19 cellular contexts compared by ENCODE assay signal in the genomic region with DNA sequence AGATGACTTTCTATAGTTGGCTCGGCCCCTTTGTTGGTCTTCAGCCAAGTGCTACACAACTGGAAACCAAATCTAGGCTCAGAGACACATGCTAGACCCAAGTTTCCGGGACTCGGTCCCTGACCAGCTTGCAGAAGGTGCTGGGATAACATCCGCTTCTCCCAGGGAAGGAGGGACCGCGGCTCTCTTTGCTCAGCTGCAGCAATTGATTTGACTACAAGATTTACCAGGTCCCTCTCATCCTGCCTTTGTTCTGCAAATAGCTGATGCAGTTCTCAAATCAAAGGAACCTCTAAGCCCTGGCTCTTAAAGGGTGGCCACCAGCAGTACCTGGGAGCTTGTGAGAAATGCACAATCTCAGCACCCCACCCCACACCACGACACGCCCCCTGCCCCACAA.
DNase-seq lines count a peak whose midpoint lies in the region; ATAC-seq and TF ChIP-seq lines count a peak whose summit lies in the region.
"Had no signal": no experiment of that assay in that cellular context is flagged by ENCODE, and none has a peak within 500 bp of the region (broad histone marks: within the 10 kb centered on the region; RNA-seq: fewer than 3 reads in every experiment).

No MANE protein-coding gene starts in this region.

- no peak overlapping the region for H2BK12ac ChIP-seq in H9 (ENCODE audit: insufficient read length, low read depth, low read length)

- peaks cover 3% of the 10 kb centered on the region for H3K36me3 Mint-ChIP-seq in CD4-positive, CD25-positive, alpha-beta regulatory T cell
- H3K36me3 Mint-ChIP-seq in H9 (ENCODE audit: insufficient read depth in 1 of 3, low read depth in 3 of 3) = peaks cover 0 to 4% (median 4%) of the 10 kb centered on the region in 3 experiments; a peak in 4 of 7 replicates
- H3K36me3 Mint-ChIP-seq: CD14-positive monocyte had no signal

- no peak overlapping the region for H2BK5ac ChIP-seq in H9 (ENCODE audit: insufficient read length, low read length)

- no peak overlapping the region for H4K91ac ChIP-seq in H9 (ENCODE audit: insufficient read length, low read depth, low read length)

- intact Hi-C loops in left lung (cut with DNase I) = no loop called here

- H4K8ac ChIP-seq in H9 (replicated peaks; ENCODE audit: insufficient read length, low read depth, low read length) = no peak overlapping the region

- no peak overlapping the region for H3K56ac ChIP-seq in H9 (ENCODE audit: insufficient read length, low read depth, low read length)

- H3K27ac ChIP-seq in CD4-positive, CD25-positive, alpha-beta regulatory T cell (ENCODE audit: insufficient read depth, low read length, poor library complexity, severe bottlenecking) = no peak overlapping the region
- H3K27ac ChIP-seq in H9 (ENCODE audit: insufficient read length, low read depth, low read length) = no peak overlapping the region
- H3K27ac ChIP-seq in iPS-18a (ENCODE audit: low read length) = no peak overlapping the region
- no peak overlapping the region for H3K27ac ChIP-seq in left lung

- H3K27ac Mint-ChIP-seq in CD4-positive, CD25-positive, alpha-beta regulatory T cell = peak overlapping the region in 2 of 3 donors; percentile 51 to 76
- peak overlapping the region in 1 of 3 experiments; percentile 81; a peak in 2 of 7 replicates for H3K27ac Mint-ChIP-seq in H9
- H3K27ac Mint-ChIP-seq: T-helper 17 cell had no signal

- WGBS in H9 (ENCODE audit: extremely low coverage, insufficient read length, low lambda C conversion rate) = no CpG with 5 or more reads among the region's 8 CpGs

- H3K4me1 Mint-ChIP-seq in CD4-positive, CD25-positive, alpha-beta regulatory T cell = peaks cover 5 to 57% (median 13%) of the 10 kb centered on the region in 4 donors
- peaks cover 51% of the 10 kb centered on the region in 2 experiments for H3K4me1 Mint-ChIP-seq in H9
- H3K4me1 Mint-ChIP-seq: CD14-positive monocyte, T-helper 17 cell had no signal

- no peak overlapping the region for H4K5ac ChIP-seq in H9 (ENCODE audit: insufficient read length, low read depth, low read length)

- H3K23ac ChIP-seq in H9 (ENCODE audit: insufficient read length, low read depth, low read length) = no peak overlapping the region

- H3K4me3 Mint-ChIP-seq in CD4-positive, CD25-positive, alpha-beta regulatory T cell = peak overlapping the region in 2 of 4 donors; percentile 5 to 61
- peak overlapping the region in 1 of 2 experiments; percentile 47; a peak in 2 of 5 replicates for H3K4me3 Mint-ChIP-seq in H9
- H3K4me3 Mint-ChIP-seq: CD14-positive monocyte, T-helper 17 cell had no signal

- DNase-seq in CD4-positive, CD25-positive, alpha-beta regulatory T cell = peak in 1 of 3 donors; percentile 26
- peak; percentile 63 for DNase-seq in H9
- peak; percentile 66 for DNase-seq in NCI-H774 (lab: John Stamatoyannopoulos, UW)
- DNase-seq in left lung = no peak
- DNase-seq: Calu3, DND-41, GF-D8, GOT3, MV-4-11, NCI-H1436 treated with DMSO at 0.1 percent for 48 hours, NCI-H2171, NCI-H524, SIG-M5, T-helper 17 cell had no signal

- peak; percentile 26; the same call in 2 of the 3 replicates for TF ChIP-seq CTCF in H9 (conservative IDR thresholded peaks at IDR 0.05)
- no peak for TF ChIP-seq CTCF in left lung (IDR thresholded peaks at IDR 0.05)

- H3K9ac ChIP-seq in H9 (ENCODE audit: extremely low read depth, insufficient read length, low read length) (no peak overlapping the region), iPS-18a (ENCODE audit: low read length) (no peak overlapping the region)

- H3K27me3 ChIP-seq in CD4-positive, CD25-positive, alpha-beta regulatory T cell (ENCODE audit: control insufficient read depth, insufficient read depth, low read length) = no peaks in the 10 kb centered on the region
- H3K27me3 ChIP-seq in H9 (ENCODE audit: insufficient read depth, low read length) (no peaks in the 10 kb centered on the region), iPS-18a (ENCODE audit: control insufficient read depth, insufficient read depth, low read length) (no peaks in the 10 kb centered on the region), left lung (no peaks in the 10 kb centered on the region)

- H3K14ac ChIP-seq in H9 (ENCODE audit: insufficient read depth, low read length) = no peak overlapping the region

- no peak overlapping the region for H3K4ac ChIP-seq in H9 (ENCODE audit: low read depth, low read length)

- peaks cover 0 to 6% (median 0%) of the 10 kb centered on the region in 7 donors for H3K9me3 Mint-ChIP-seq in CD4-positive, CD25-positive, alpha-beta regulatory T cell
- H3K9me3 Mint-ChIP-seq in H9 = no peaks in the 10 kb centered on the region

- no peak overlapping the region for H3K4me3 ChIP-seq in CD4-positive, CD25-positive, alpha-beta regulatory T cell (ENCODE audit: low read depth, low read length)
- peak overlapping the region; percentile 26 for H3K4me3 ChIP-seq in iPS-18a (ENCODE audit: low read length)
- no peak overlapping the region for H3K4me3 ChIP-seq in left lung

- H3K4me2 ChIP-seq in H9 (ENCODE audit: insufficient read depth, insufficient read length, low read length) = no peak overlapping the region

- no peaks in the 10 kb centered on the region for H3K36me3 ChIP-seq in CD4-positive, CD25-positive, alpha-beta regulatory T cell (ENCODE audit: control insufficient read depth, insufficient read depth, low read length)
- H3K36me3 ChIP-seq in iPS-18a (ENCODE audit: control insufficient read depth, low read depth, low read length) (no peaks in the 10 kb centered on the region), left lung (no peaks in the 10 kb centered on the region)

- H2AK5ac ChIP-seq in H9 (ENCODE audit: insufficient read length, low read length) = no peak overlapping the region

- H3K27me3 Mint-ChIP-seq in CD4-positive, CD25-positive, alpha-beta regulatory T cell = no peaks in the 10 kb centered on the region
- H3K27me3 Mint-ChIP-seq in H9 (ENCODE audit: low read depth) = peaks cover 10% of the 10 kb centered on the region

- H3K79me2 ChIP-seq in H9 (ENCODE audit: insufficient read depth, low read length) = no peaks in the 10 kb centered on the region

- no peaks in the 10 kb centered on the region for H3K4me1 ChIP-seq in CD4-positive, CD25-positive, alpha-beta regulatory T cell (ENCODE audit: control insufficient read depth, insufficient read depth, low read length, poor library complexity, severe bottlenecking)
- H3K4me1 ChIP-seq in H9 (ENCODE audit: insufficient read depth, low read length) (peaks cover 19% of the 10 kb centered on the region), iPS-18a (ENCODE audit: control insufficient read depth, low read depth, low read length) (peaks cover 41% of the 10 kb centered on the region), left lung (no peaks in the 10 kb centered on the region)

- H3K79me1 ChIP-seq in H9 (ENCODE audit: insufficient read depth, low read depth, low read length, poor library complexity, severe bottlenecking) = no peaks in the 10 kb centered on the region

- no peak overlapping the region for H2AFZ ChIP-seq in H9 (ENCODE audit: low read length)

- H3K9me3 ChIP-seq in CD4-positive, CD25-positive, alpha-beta regulatory T cell (ENCODE audit: control insufficient read depth in 2 of 2, low read length in 2 of 2) = no peaks in the 10 kb centered on the region
- H3K9me3 ChIP-seq in H9 (ENCODE audit: control insufficient read depth, low read depth, low read length) (no peaks in the 10 kb centered on the region), iPS-18a (ENCODE audit: control insufficient read depth, low read depth, low read length) (no peaks in the 10 kb centered on the region), left lung (no peaks in the 10 kb centered on the region)

- no peaks in the 10 kb centered on the region for H4K20me1 ChIP-seq in H9 (ENCODE audit: control insufficient read depth, insufficient read depth, insufficient read length)

- no peak overlapping the region for H2BK120ac ChIP-seq in H9 (ENCODE audit: low read depth, low read length, poor library complexity, severe bottlenecking)

- H3K18ac ChIP-seq in H9 (ENCODE audit: insufficient read length, low read depth, low read length) = no peak overlapping the region

- no peak overlapping the region for H2BK20ac ChIP-seq in H9 (ENCODE audit: low read depth, low read length, poor library complexity, severe bottlenecking)

- no peak for ATAC-seq in CD4-positive, CD25-positive, alpha-beta regulatory T cell (ENCODE audit: low read depth in 2 of 2)
- ATAC-seq in HG03039 (IDR thresholded peaks at IDR 0.05; ENCODE audit: unreplicated experiment) (no peak), GM18873 (IDR thresholded peaks at IDR 0.05; ENCODE audit: low FRiP score, unreplicated experiment) (no peak), left lung (no peak), HG03025 (IDR thresholded peaks at IDR 0.05; ENCODE audit: low FRiP score, unreplicated experiment) (no peak)
- ATAC-seq: T-helper 17 cell had no signal

- no peaks in the 10 kb centered on the region for H3K23me2 ChIP-seq in H9 (ENCODE audit: insufficient read length, low read depth, low read length, poor library complexity, severe bottlenecking)

- H2BK15ac ChIP-seq in H9 (ENCODE audit: low read depth, low read length) = no peak overlapping the region

- H3T11ph ChIP-seq in H9 (ENCODE audit: low read length) = no peak overlapping the region

Comparison
In these comparisons a context has a peak if more than half of its experiments do, and no peak if none do; other contexts are left out.
1. DNase-seq: peak in H9 (single experiment) and NCI-H774 (single experiment); none in left lung (0 of 2).